Comparison of ENCODE assay signal across 7 cellular contexts in genomic region chr3:16174389-16174788, GRCh38. TPM values are rescaled to one million over a fixed set of nuclear protein-coding genes. Genes with fewer than 3 reads are reported as not detected.
DNase-seq lines count a peak whose midpoint lies in the region; ATAC-seq and TF ChIP-seq lines count a peak whose summit lies in the region.

A gene with protein sequence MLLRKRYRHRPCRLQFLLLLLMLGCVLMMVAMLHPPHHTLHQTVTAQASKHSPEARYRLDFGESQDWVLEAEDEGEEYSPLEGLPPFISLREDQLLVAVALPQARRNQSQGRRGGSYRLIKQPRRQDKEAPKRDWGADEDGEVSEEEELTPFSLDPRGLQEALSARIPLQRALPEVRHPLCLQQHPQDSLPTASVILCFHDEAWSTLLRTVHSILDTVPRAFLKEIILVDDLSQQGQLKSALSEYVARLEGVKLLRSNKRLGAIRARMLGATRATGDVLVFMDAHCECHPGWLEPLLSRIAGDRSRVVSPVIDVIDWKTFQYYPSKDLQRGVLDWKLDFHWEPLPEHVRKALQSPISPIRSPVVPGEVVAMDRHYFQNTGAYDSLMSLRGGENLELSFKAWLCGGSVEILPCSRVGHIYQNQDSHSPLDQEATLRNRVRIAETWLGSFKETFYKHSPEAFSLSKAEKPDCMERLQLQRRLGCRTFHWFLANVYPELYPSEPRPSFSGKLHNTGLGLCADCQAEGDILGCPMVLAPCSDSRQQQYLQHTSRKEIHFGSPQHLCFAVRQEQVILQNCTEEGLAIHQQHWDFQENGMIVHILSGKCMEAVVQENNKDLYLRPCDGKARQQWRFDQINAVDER (plus strand): TSS chr3:16174680. CDS start chr3:16175152, 472 bp downstream.

- TF ChIP-seq POLR2A in upper lobe of left lung (IDR thresholded peaks at IDR 0.05), result peak in 1 of 4 donors; percentile 34

- no peak within 1 kb of the TSS for H3K18ac ChIP-seq in mesendoderm (ENCODE audit: low read length)

- WGBS in upper lobe of left lung, 2 donors, result 35 to 41% methylated on average over 4 to 8 of the region's 8 CpGs
- no CpG with 5 or more reads among the region's 8 CpGs for WGBS in mesendoderm (ENCODE audit: extremely low coverage, insufficient coverage, low lambda C conversion rate)

- H3K79me1 ChIP-seq in mesendoderm (ENCODE audit: low read length), result no peaks in the 10 kb centered on the region

- no peaks in the 10 kb centered on the region for H3K79me2 ChIP-seq in mesendoderm (ENCODE audit: control insufficient read depth, insufficient read depth, low read length)

- H4K5ac ChIP-seq in mesendoderm (ENCODE audit: low read length), result no peak within 1 kb of the TSS

- H3K27ac ChIP-seq in upper lobe of left lung (peak within 1 kb of the TSS in 3 of 4 donors; percentile 36 to 71 (median 70)), mesendoderm (ENCODE audit: low read depth, low read length) (no peak within 1 kb of the TSS)

- no peak within 1 kb of the TSS for H2BK120ac ChIP-seq in mesendoderm (ENCODE audit: low read depth, low read length)

- DNase-seq in RPMI7951 (ENCODE audit: low read depth), result peak; percentile 87
- peak; percentile 58 for DNase-seq in epithelial cell of proximal tubule (ENCODE audit: low read depth)
- peak; percentile 93 for DNase-seq in mesenteric fat pad (ENCODE audit: low spot score)
- peak; percentile 63 to 67 for DNase-seq in upper lobe of left lung
- no peak for DNase-seq in mesendoderm

- ATAC-seq in upper lobe of left lung (ENCODE audit: low FRiP score in 2 of 2), result peak; percentile 71 to 88
- ATAC-seq in GM21717 (IDR thresholded peaks at IDR 0.05; ENCODE audit: unreplicated experiment), result no peak
- no peak for ATAC-seq in GM21737 (IDR thresholded peaks at IDR 0.05; ENCODE audit: unreplicated experiment)

- H3K23ac ChIP-seq in mesendoderm (ENCODE audit: low read length), result no peak within 1 kb of the TSS

- H3K4me3 ChIP-seq in epithelial cell of proximal tubule (ENCODE audit: low read depth, low read length), result peak within 1 kb of the TSS; percentile 0
- peak within 1 kb of the TSS; percentile 3 to 36 (median 23) for H3K4me3 ChIP-seq in upper lobe of left lung
- no peak within 1 kb of the TSS for H3K4me3 ChIP-seq in mesendoderm (ENCODE audit: low read length)

- H3K9me3 ChIP-seq in upper lobe of left lung, result no peaks in the 10 kb centered on the region

- no peak for TF ChIP-seq CTCF in epithelial cell of proximal tubule (conservative IDR thresholded peaks at IDR 0.05; ENCODE audit: low read depth, low read length)
- TF ChIP-seq CTCF in upper lobe of left lung (IDR thresholded peaks at IDR 0.05), result no peak

- no peak within 1 kb of the TSS for H2BK5ac ChIP-seq in mesendoderm (ENCODE audit: low read length)

- H2AK5ac ChIP-seq in mesendoderm (ENCODE audit: low read length), result no peak within 1 kb of the TSS

- H3K9ac ChIP-seq in mesendoderm (ENCODE audit: low read length), result no peak within 1 kb of the TSS

- H2BK15ac ChIP-seq in mesendoderm (replicated peaks; ENCODE audit: low read depth), result no peak within 1 kb of the TSS

- H3K4me1 ChIP-seq in upper lobe of left lung, result peaks cover 21 to 29% (median 23%) of the 10 kb centered on the region in 4 donors
- no peaks in the 10 kb centered on the region for H3K4me1 ChIP-seq in mesendoderm (ENCODE audit: control insufficient read depth, low read depth, low read length)

- no peak within 1 kb of the TSS for H3K56ac ChIP-seq in mesendoderm (ENCODE audit: low read length)

- H3K4ac ChIP-seq in mesendoderm (ENCODE audit: low read depth, low read length), result no peak within 1 kb of the TSS

- H3K27me3 ChIP-seq in upper lobe of left lung (no peaks in the 10 kb centered on the region), mesendoderm (ENCODE audit: insufficient read depth, low read length, poor library complexity) (no peaks in the 10 kb centered on the region)

- TF ChIP-seq EP300 in upper lobe of left lung (IDR thresholded peaks at IDR 0.05), result no peak

- H3K36me3 ChIP-seq in upper lobe of left lung (no peaks in the 10 kb centered on the region), mesendoderm (ENCODE audit: control insufficient read depth, insufficient read depth, low read length) (no peaks in the 10 kb centered on the region)

- H4K8ac ChIP-seq in mesendoderm (ENCODE audit: low read depth, low read length), result no peak within 1 kb of the TSS

- no peak within 1 kb of the TSS for H3K4me2 ChIP-seq in mesendoderm (ENCODE audit: low read length)

RNA-seq across cellular contexts. Expression of the gene that starts here (rescaled TPM):
- 0.12 TPM in 1 of 2 replicates, not detected in the other for total RNA-seq in RPMI7951 (2014; rRNA removed; shearing (Covaris generic))
- total RNA-seq in epithelial cell of proximal tubule, result not detected in 2 replicates
- 275 TPM for total RNA-seq in mesenteric fat pad
- 10 to 100 TPM in 4 of 6 donors, 1 to 10 TPM in 2; 4.4 to 34.7 (median 11.2) TPM for total RNA-seq in upper lobe of left lung
- 0.01 TPM for polyA plus RNA-seq in mesendoderm (2013, experiment 1 of 2)
- polyA plus RNA-seq in mesendoderm (2013, experiment 2 of 2), result 0.01 TPM

Comparison
In these comparisons a context has a peak if more than half of its experiments do, and no peak if none do; other contexts are left out.
1. Peak in DNase-seq in RPMI7951; RNA of the gene not detected or under 1 TPM.
2. Peak in DNase-seq and H3K4me3 ChIP-seq in epithelial cell of proximal tubule; RNA of the gene not detected or under 1 TPM.
3. ATAC-seq: peak in upper lobe of left lung (2 of 2); none in GM21717 (single experiment) and GM21737 (single experiment).